In genomic region chr11:72723508-72723907, GRCh38 we compare ENCODE assay signal across 11 cellular contexts. TPM values are rescaled to one million over a fixed set of nuclear protein-coding genes. Genes with fewer than 3 reads are reported as not detected.
DNase-seq lines count a peak whose midpoint lies in the region; ATAC-seq and TF ChIP-seq lines count a peak whose summit lies in the region.
"Had no signal": no experiment of that assay in that cellular context is flagged by ENCODE, and none has a peak within 500 bp of the region (broad histone marks: within the 10 kb centered on the region; RNA-seq: fewer than 3 reads in every experiment).

No MANE protein-coding gene starts in this region.

- no peak for ATAC-seq in CD8-positive, alpha-beta T cell

- DNase-seq in CD8-positive, alpha-beta T cell = no peak
- DNase-seq in epithelial cell of esophagus (ENCODE audit: low read depth) (peak; percentile 61), osteocyte (ENCODE audit: extremely low spot score, unreplicated experiment) (no peak), DMS114 treated with DMSO at 0.1 percent for 48 hours (lab: John Stamatoyannopoulos, UW; ENCODE audit: unreplicated experiment) (no peak), NOMO-1 treated with DMSO at 0.1 percent for 48 hours (lab: John Stamatoyannopoulos, UW; ENCODE audit: unreplicated experiment) (no peak)
- no peak for DNase-seq in stimulated activated CD4-positive, alpha-beta T cell treated with anti-CD3 and anti-CD28 coated beads, Interleukin-4, amount 100 ng/mL, for 24 hours
- DNase-seq: DMS 273 treated with DMSO at 0.1 percent for 48 hours; NCI-H187 treated with DMSO at 0.1 percent for 48 hours; posterior cingulate gyrus; stimulated activated CD4-positive, alpha-beta T cell treated with anti-CD3 and anti-CD28 coated beads, Interleukin-4, amount 100 ng/mL, for 4 hours had no signal

- H3K4me2 ChIP-seq in OCI-LY1 (ENCODE audit: low read length) = no peak overlapping the region

- CTCF ChIA-PET in CD8-positive, alpha-beta T cell (lab: Charles Lee) = interaction anchor here (1.1 to 11.0 kb wide), 7 partner anchors 9 to 455 kb away, joined by 3 to 157 read pairs (median 3); partner anchors contain the start of gene STARD10

- no peak overlapping the region for H3K9ac ChIP-seq in OCI-LY1 (ENCODE audit: low read length)

- no peak for TF ChIP-seq CTCF in CD8-positive, alpha-beta T cell (IDR thresholded peaks at IDR 0.05)
- no peak for TF ChIP-seq CTCF in OCI-LY1 (IDR thresholded peaks at IDR 0.05; ENCODE audit: low read length)
- TF ChIP-seq CTCF in epithelial cell of esophagus (IDR thresholded peaks at IDR 0.05; ENCODE audit: insufficient read depth, low read depth, low read length, missing control alignments) = no peak
- no peak for TF ChIP-seq CTCF in osteocyte (IDR thresholded peaks at IDR 0.05)

- H3K9me3 Mint-ChIP-seq in CD8-positive, alpha-beta T cell = no peaks in the 10 kb centered on the region
- no peaks in the 10 kb centered on the region for H3K9me3 Mint-ChIP-seq in osteocyte (ENCODE audit: unreplicated experiment)

- peaks cover 52% of the 10 kb centered on the region for H3K4me1 ChIP-seq in CD8-positive, alpha-beta T cell (ENCODE audit: insufficient read depth, low read length)
- H3K4me1 ChIP-seq in OCI-LY1 (ENCODE audit: insufficient read depth, low read length, severe bottlenecking) = peaks cover 52% of the 10 kb centered on the region

- H3K4me3 Mint-ChIP-seq in CD8-positive, alpha-beta T cell = peak overlapping the region; percentile 32
- no peak overlapping the region for H3K4me3 Mint-ChIP-seq in osteocyte (ENCODE audit: unreplicated experiment)

- H4K20me1 ChIP-seq in OCI-LY1 (ENCODE audit: insufficient read depth, low read length) = no peaks in the 10 kb centered on the region

- no peaks in the 10 kb centered on the region for H3K27me3 Mint-ChIP-seq in CD8-positive, alpha-beta T cell (ENCODE audit: low read depth)
- no peaks in the 10 kb centered on the region for H3K27me3 Mint-ChIP-seq in osteocyte (ENCODE audit: unreplicated experiment)

- H3K9me2 ChIP-seq in OCI-LY1 (ENCODE audit: low read depth, low read length) = no peaks in the 10 kb centered on the region

- no peaks in the 10 kb centered on the region for H3F3A ChIP-seq in OCI-LY1 (ENCODE audit: insufficient read depth, low read length)

- POLR2A ChIA-PET in CD8-positive, alpha-beta T cell (lab: Charles Lee) = interaction anchor here (0.9 to 1.1 kb wide), 2 partner anchors 91 to 419 kb away, joined by 3 read pairs; partner anchors contain the start of gene ATG16L2

- no peaks in the 10 kb centered on the region for H3K36me3 ChIP-seq in CD8-positive, alpha-beta T cell (ENCODE audit: insufficient read depth, low read length)
- H3K36me3 ChIP-seq in OCI-LY1 (ENCODE audit: insufficient read depth, low read length) = peaks cover 12% of the 10 kb centered on the region

- H3K79me2 ChIP-seq in OCI-LY1 (ENCODE audit: insufficient read depth, low read length) = peaks cover 13% of the 10 kb centered on the region; the same call in 1 of the 2 replicates

- H3K4me3 ChIP-seq in CD8-positive, alpha-beta T cell (ENCODE audit: low read depth, low read length) = no peak overlapping the region
- H3K4me3 ChIP-seq in OCI-LY1 (ENCODE audit: low read depth, low read length, poor library complexity, severe bottlenecking) (no peak overlapping the region), epithelial cell of esophagus (ENCODE audit: low read length) (no peak overlapping the region)

- no peak overlapping the region for H2AFZ ChIP-seq in OCI-LY1 (ENCODE audit: low read length)

- H3K27ac Mint-ChIP-seq in CD8-positive, alpha-beta T cell = peak overlapping the region; percentile 77
- H3K27ac Mint-ChIP-seq in osteocyte (ENCODE audit: unreplicated experiment) = peak overlapping the region; percentile 50

- no peaks in the 10 kb centered on the region for H3K27me3 ChIP-seq in CD8-positive, alpha-beta T cell (ENCODE audit: insufficient read depth, low read length)
- no peaks in the 10 kb centered on the region for H3K27me3 ChIP-seq in OCI-LY1 (ENCODE audit: insufficient read depth, low read length)

- intact Hi-C loops in CD8-positive, alpha-beta T cell (cut with DNase I, micrococcal nuclease) = no loop called here

- H3K9me3 ChIP-seq in CD8-positive, alpha-beta T cell (ENCODE audit: low read length) = no peaks in the 10 kb centered on the region
- H3K9me3 ChIP-seq in OCI-LY1 (ENCODE audit: low read length) = no peaks in the 10 kb centered on the region

- no peak overlapping the region for H3K27ac ChIP-seq in CD8-positive, alpha-beta T cell (ENCODE audit: low read depth, low read length)
- peak overlapping the region; percentile 58 for H3K27ac ChIP-seq in OCI-LY1 (ENCODE audit: low read depth, low read length, poor library complexity, severe bottlenecking)

- peaks cover 40% of the 10 kb centered on the region for H3K36me3 Mint-ChIP-seq in CD8-positive, alpha-beta T cell
- H3K36me3 Mint-ChIP-seq in osteocyte (ENCODE audit: unreplicated experiment) = peaks cover under 1% of the 10 kb centered on the region

- H3K4me1 Mint-ChIP-seq in CD8-positive, alpha-beta T cell (ENCODE audit: low read depth) = peaks cover 58% of the 10 kb centered on the region
- H3K4me1 Mint-ChIP-seq in osteocyte (ENCODE audit: unreplicated experiment) = peaks cover 43% of the 10 kb centered on the region

RNA-seq across cellular contexts. Expression of gene ARAP1, which starts 28.7 kb away (rescaled TPM):
- 10 to 100 TPM; 93.5 to 95.2 TPM for total RNA-seq in CD8-positive, alpha-beta T cell
- 61.9 and 64.2 TPM in 2 replicates for total RNA-seq in osteocyte

RNA-seq across cellular contexts. Expression of gene PDE2A, which starts 49.3 kb away (rescaled TPM):
- 1 to 10 TPM; 3.8 to 4.2 TPM for total RNA-seq in CD8-positive, alpha-beta T cell
- total RNA-seq in osteocyte = not detected in 2 replicates
